Comparison of ENCODE assay signal across 1 cellular context in genomic region chr14:89207925-89208328, GRCh38.
TF ChIP-seq lines count a peak whose summit lies in the region.

No MANE protein-coding gene starts in this region.

TF ChIP-seq in GM23338, 12 proteins besides CTCF, POLR2A, EP300 and RAD21 (continued from another document):
- no peak for TF ChIP-seq REST (IDR thresholded peaks at IDR 0.05; ENCODE audit: unreplicated experiment)
- no peak for TF ChIP-seq NANOG (IDR thresholded peaks at IDR 0.05; ENCODE audit: borderline replicate concordance)
- no peak for TF ChIP-seq ZNF114 (CRISPR knock-in tag; IDR thresholded peaks at IDR 0.05)
- TF ChIP-seq POLR2AphosphoS5 (IDR thresholded peaks at IDR 0.05; ENCODE audit: low read depth): no peak
- TF ChIP-seq ETS1 (IDR thresholded peaks at IDR 0.05): no peak
- no peak for TF ChIP-seq CREB1 (CRISPR knock-in tag; IDR thresholded peaks at IDR 0.05; ENCODE audit: low read depth)
- TF ChIP-seq EZH2 (IDR thresholded peaks at IDR 0.05; ENCODE audit: low read depth, unreplicated experiment): no peak
- no peak for TF ChIP-seq ZNF331 (CRISPR knock-in tag; IDR thresholded peaks at IDR 0.05; ENCODE audit: low read depth)
